ENCODE assay signal across 10 cellular contexts in genomic region chr3:79016587-79017380, GRCh38.
DNase-seq lines count a peak whose midpoint lies in the region; ATAC-seq, FAIRE-seq and TF ChIP-seq lines count a peak whose summit lies in the region.
"Had no signal": no experiment of that assay in that cellular context is flagged by ENCODE, and none has a peak within 500 bp of the region (broad histone marks: within the 10 kb centered on the region; RNA-seq: fewer than 3 reads in every experiment).

No MANE protein-coding gene starts in this region.

- no peak for DNase-seq in BJ (ENCODE audit: low read depth)
- DNase-seq in NCI-H526 treated with DMSO at 0.1 percent for 48 hours (lab: John Stamatoyannopoulos, UW): peak; percentile 58
- peak; percentile 30 for DNase-seq in epithelial cell of esophagus (ENCODE audit: low read depth)
- DNase-seq in pancreas: no peak
- DNase-seq in NCI-H2196 (lab: John Stamatoyannopoulos, UW; ENCODE audit: unreplicated experiment): no peak
- DNase-seq in DMS79 (lab: John Stamatoyannopoulos, UW): no peak
- DNase-seq: DMS79 treated with DMSO at 0.1 percent for 48 hours, T-helper 2 cell had no signal

- H3K27ac ChIP-seq in pancreas: no peak overlapping the region

- H3K4me3 ChIP-seq in BJ (ENCODE audit: low read depth, low read length): peak overlapping the region; percentile 88
- peak overlapping the region; percentile 80 for H3K4me3 ChIP-seq in epithelial cell of esophagus (ENCODE audit: low read length)
- no peak overlapping the region for H3K4me3 ChIP-seq in pancreas

- peak; percentile 5 for FAIRE-seq in pancreas (lab: Jason Lieb, UNC)

- TF ChIP-seq CTCF in BJ (IDR thresholded peaks at IDR 0.05; ENCODE audit: insufficient read depth, low read depth, low read length) (no peak), epithelial cell of esophagus (IDR thresholded peaks at IDR 0.05; ENCODE audit: insufficient read depth, low read depth, low read length, missing control alignments) (no peak), pancreas (IDR thresholded peaks at IDR 0.05) (no peak)

- CTCF ChIA-PET in BJ (lab: Yijun Ruan, JAX): interaction anchor here (0.6 to 1.7 kb wide), 5 partner anchors 34 to 358 kb away, joined by 3 to 5 read pairs (median 3); no protein-coding TSS in a partner anchor

- POLR2A ChIA-PET in BJ (lab: Charles Lee): interaction anchor here (0.6 kb wide), 1 partner anchor 350 kb away, joined by 8 read pairs; no protein-coding TSS in a partner anchor

- intact Hi-C loops in pancreas (cut with DNase I): loop anchor here in 1 of 3 donors (5.0 kb wide), 1 partner anchor 354 kb away; no protein-coding TSS in a partner anchor

- no peaks in the 10 kb centered on the region for H3K4me1 ChIP-seq in pancreas

- WGBS in pancreas, 2 donors: 28 to 32% methylated on average over 8 of the region's 8 CpGs

- H3K9me3 ChIP-seq in pancreas: no peaks in the 10 kb centered on the region

- no peak for ATAC-seq in pancreas
- no peak for ATAC-seq in GM18511 (IDR thresholded peaks at IDR 0.05; ENCODE audit: unreplicated experiment)
- no peak for ATAC-seq in GM21526 (IDR thresholded peaks at IDR 0.05; ENCODE audit: low FRiP score, unreplicated experiment)

- H3K27me3 ChIP-seq in BJ (ENCODE audit: control insufficient read depth, insufficient read depth, low read length) (no peaks in the 10 kb centered on the region), pancreas (peaks cover 0 to 4% (median 0%) of the 10 kb centered on the region in 4 donors)

- H3K36me3 ChIP-seq in BJ (ENCODE audit: control insufficient read depth, insufficient read depth, low read length) (no peaks in the 10 kb centered on the region), pancreas (no peaks in the 10 kb centered on the region)

Comparison
In these comparisons a context has a peak if more than half of its experiments do, and no peak if none do; other contexts are left out.
1. DNase-seq: peak in NCI-H526 treated with DMSO at 0.1 percent for 48 hours (single experiment) and epithelial cell of esophagus (single experiment); none in BJ (single experiment), pancreas (0 of 6), NCI-H2196 (single experiment) and DMS79 (single experiment).
2. H3K4me3 ChIP-seq: peak in BJ (single experiment) and epithelial cell of esophagus (single experiment); none in pancreas (0 of 4).